ENCODE assay signal across 1 cellular context in the genomic region with DNA sequence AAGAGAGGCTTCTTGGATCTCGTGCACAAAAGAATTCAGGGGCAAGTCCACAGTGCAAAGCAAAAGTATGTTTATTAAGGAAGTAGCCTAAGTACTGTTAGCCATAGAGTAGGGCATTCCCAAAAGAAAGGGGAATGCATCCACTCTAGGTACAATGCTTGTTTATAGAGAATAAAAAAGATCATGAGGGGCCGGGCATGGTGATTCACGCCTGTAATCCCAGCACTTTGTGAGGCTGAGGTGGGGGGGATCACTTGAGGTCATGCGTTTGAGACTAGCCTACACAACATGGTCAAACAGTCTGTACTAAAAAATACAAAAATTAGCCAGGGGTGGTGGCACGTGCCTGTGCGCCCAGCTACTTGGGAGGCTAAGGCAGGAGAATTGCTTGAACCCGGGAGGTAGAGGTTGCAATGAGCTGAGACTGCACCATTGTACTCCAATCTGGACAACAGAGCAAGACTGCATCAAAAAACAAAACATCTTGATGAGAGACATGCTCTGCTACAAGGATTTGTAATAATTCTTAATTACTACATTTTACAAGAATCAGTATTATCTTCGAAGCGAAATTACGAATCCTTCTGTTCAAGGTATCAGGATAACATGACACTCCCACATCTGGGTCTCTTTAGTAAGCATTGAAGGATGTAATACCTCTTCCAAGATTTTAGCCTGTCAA.
TF ChIP-seq lines count a peak whose summit lies in the region.

No MANE protein-coding gene starts in this region.

TF ChIP-seq in HCT116, 20 proteins besides CTCF, POLR2A, EP300 and RAD21 (continued from another document):
- TF ChIP-seq, protein P1, sequence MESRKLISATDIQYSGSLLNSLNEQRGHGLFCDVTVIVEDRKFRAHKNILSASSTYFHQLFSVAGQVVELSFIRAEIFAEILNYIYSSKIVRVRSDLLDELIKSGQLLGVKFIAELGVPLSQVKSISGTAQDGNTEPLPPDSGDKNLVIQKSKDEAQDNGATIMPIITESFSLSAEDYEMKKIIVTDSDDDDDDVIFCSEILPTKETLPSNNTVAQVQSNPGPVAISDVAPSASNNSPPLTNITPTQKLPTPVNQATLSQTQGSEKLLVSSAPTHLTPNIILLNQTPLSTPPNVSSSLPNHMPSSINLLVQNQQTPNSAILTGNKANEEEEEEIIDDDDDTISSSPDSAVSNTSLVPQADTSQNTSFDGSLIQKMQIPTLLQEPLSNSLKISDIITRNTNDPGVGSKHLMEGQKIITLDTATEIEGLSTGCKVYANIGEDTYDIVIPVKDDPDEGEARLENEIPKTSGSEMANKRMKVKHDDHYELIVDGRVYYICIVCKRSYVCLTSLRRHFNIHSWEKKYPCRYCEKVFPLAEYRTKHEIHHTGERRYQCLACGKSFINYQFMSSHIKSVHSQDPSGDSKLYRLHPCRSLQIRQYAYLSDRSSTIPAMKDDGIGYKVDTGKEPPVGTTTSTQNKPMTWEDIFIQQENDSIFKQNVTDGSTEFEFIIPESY (IDR thresholded peaks at IDR 0.05; ENCODE audit: extremely low read depth, insufficient replicate concordance, low read length): no peak
- no peak for TF ChIP-seq REST (IDR thresholded peaks at IDR 0.05; ENCODE audit: low read depth)
- TF ChIP-seq SRF (IDR thresholded peaks at IDR 0.05; ENCODE audit: low read depth): no peak
- no peak for TF ChIP-seq EGR1 (IDR thresholded peaks at IDR 0.05; ENCODE audit: low read depth)
- no peak for TF ChIP-seq TCF7L2 (IDR thresholded peaks at IDR 0.05; ENCODE audit: borderline replicate concordance, extremely low read depth, insufficient read depth, insufficient read length)
